ENCODE assay signal across 10 cellular contexts in genomic region chr2:120914839-120915521, GRCh38.
DNase-seq lines count a peak whose midpoint lies in the region; ATAC-seq and TF ChIP-seq lines count a peak whose summit lies in the region.
"Had no signal": no experiment of that assay in that cellular context is flagged by ENCODE, and none has a peak within 500 bp of the region (broad histone marks: within the 10 kb centered on the region; RNA-seq: fewer than 3 reads in every experiment).

No MANE protein-coding gene starts in this region.

- no peak for TF ChIP-seq POLR2A in GM18505 (IDR thresholded peaks at IDR 0.05; ENCODE audit: borderline replicate concordance, extremely low read depth, insufficient read depth, insufficient read length)

- H3K4me3 Mint-ChIP-seq in osteocyte (ENCODE audit: unreplicated experiment): no peak overlapping the region
- no peak overlapping the region for H3K4me3 Mint-ChIP-seq in activated naive CD4-positive, alpha-beta T cell treated with anti-CD3 and anti-CD28 coated beads, Interleukin-2, amount 10 ng/mL, durations not matched to agents 7 days and 5 days
- H3K4me3 Mint-ChIP-seq: central memory CD8-positive, alpha-beta T cell had no signal

- H3K4me1 Mint-ChIP-seq in osteocyte (ENCODE audit: unreplicated experiment): peaks cover 90% of the 10 kb centered on the region
- no peaks in the 10 kb centered on the region for H3K4me1 Mint-ChIP-seq in activated naive CD4-positive, alpha-beta T cell treated with anti-CD3 and anti-CD28 coated beads, Interleukin-2, amount 10 ng/mL, durations not matched to agents 7 days and 5 days
- H3K4me1 Mint-ChIP-seq: central memory CD8-positive, alpha-beta T cell had no signal

- peak overlapping the region; percentile 89 for H3K27ac Mint-ChIP-seq in osteocyte (ENCODE audit: unreplicated experiment)
- no peak overlapping the region for H3K27ac Mint-ChIP-seq in activated naive CD4-positive, alpha-beta T cell treated with anti-CD3 and anti-CD28 coated beads, Interleukin-2, amount 10 ng/mL, durations not matched to agents 7 days and 5 days

- TF ChIP-seq CTCF in foreskin fibroblast (IDR thresholded peaks at IDR 0.05; ENCODE audit: low read depth, low read length): no peak
- no peak for TF ChIP-seq CTCF in osteocyte (IDR thresholded peaks at IDR 0.05)

- peak; percentile 96 for DNase-seq in EH (ENCODE audit: low read depth)
- DNase-seq in SW480 (ENCODE audit: low spot score): peak; percentile 69
- DNase-seq in foreskin fibroblast: peak; percentile 94 to 95
- DNase-seq in osteocyte (ENCODE audit: extremely low spot score, unreplicated experiment): peak; percentile 91
- DNase-seq in activated naive CD4-positive, alpha-beta T cell treated with anti-CD3 and anti-CD28 coated beads, Interleukin-2, amount 10 ng/mL, durations not matched to agents 7 days and 5 days: no peak
- no peak for DNase-seq in NCI-H187 (lab: John Stamatoyannopoulos, UW)

- H3K9me3 Mint-ChIP-seq in osteocyte (ENCODE audit: unreplicated experiment): no peaks in the 10 kb centered on the region
- no peaks in the 10 kb centered on the region for H3K9me3 Mint-ChIP-seq in activated naive CD4-positive, alpha-beta T cell treated with anti-CD3 and anti-CD28 coated beads, Interleukin-2, amount 10 ng/mL, durations not matched to agents 7 days and 5 days
- H3K9me3 Mint-ChIP-seq: central memory CD8-positive, alpha-beta T cell had no signal

- no peaks in the 10 kb centered on the region for H3K36me3 Mint-ChIP-seq in osteocyte (ENCODE audit: unreplicated experiment)
- H3K36me3 Mint-ChIP-seq in activated naive CD4-positive, alpha-beta T cell treated with anti-CD3 and anti-CD28 coated beads, Interleukin-2, amount 10 ng/mL, durations not matched to agents 7 days and 5 days: no peaks in the 10 kb centered on the region

- CTCF ChIA-PET in activated naive CD4-positive, alpha-beta T cell treated with anti-CD3 and anti-CD28 coated beads, Interleukin-2, amount 10 ng/mL, durations not matched to agents 7 days and 5 days (lab: Charles Lee): no interaction called here

- ATAC-seq in GM18505 (IDR thresholded peaks at IDR 0.05; ENCODE audit: unreplicated experiment) (no peak), HG03354 (IDR thresholded peaks at IDR 0.05; ENCODE audit: poor library complexity, severe bottlenecking, unreplicated experiment) (no peak)

- no peaks in the 10 kb centered on the region for H3K27me3 Mint-ChIP-seq in osteocyte (ENCODE audit: unreplicated experiment)
- no peaks in the 10 kb centered on the region for H3K27me3 Mint-ChIP-seq in activated naive CD4-positive, alpha-beta T cell treated with anti-CD3 and anti-CD28 coated beads, Interleukin-2, amount 10 ng/mL, durations not matched to agents 7 days and 5 days
- H3K27me3 Mint-ChIP-seq: central memory CD8-positive, alpha-beta T cell had no signal

- H3K4me3 ChIP-seq in foreskin fibroblast (ENCODE audit: low read depth in 1 of 2, low read length in 2 of 2): no peak overlapping the region
- H3K4me3 ChIP-seq: SK-N-MC had no signal

Comparison
In these comparisons a context has a peak if more than half of its experiments do, and no peak if none do; other contexts are left out.
1. DNase-seq: peak in EH (single experiment), SW480 (single experiment), foreskin fibroblast (2 of 2) and osteocyte (single experiment); none in activated naive CD4-positive, alpha-beta T cell treated with anti-CD3 and anti-CD28 coated beads, Interleukin-2, amount 10 ng/mL, durations not matched to agents 7 days and 5 days (single experiment) and NCI-H187 (0 of 2).